ENCODE assay signal across 1 cellular context in genomic region chr13:30423891-30424290, GRCh38.
TF ChIP-seq lines count a peak whose summit lies in the region.

No MANE protein-coding gene starts in this region.

TF ChIP-seq in HepG2, 621 proteins besides CTCF, POLR2A, EP300 and RAD21:
- TF ChIP-seq TCF12 (IDR thresholded peaks at IDR 0.05) (no peak), TCF12 (CRISPR knock-in tag; IDR thresholded peaks at IDR 0.05) (no peak), SIX1 (CRISPR knock-in tag; IDR thresholded peaks at IDR 0.05; ENCODE audit: borderline replicate concordance) (peak; percentile 93), NBN (conservative IDR thresholded peaks at IDR 0.05) (no peak), HNF4A (CRISPR knock-in tag; IDR thresholded peaks at IDR 0.05) (peak; percentile 25; the same call in 1 of the 2 replicates)
